11 cellular contexts compared by ENCODE assay signal in genomic region chr6:12749531-12750379, GRCh38. TPM values are rescaled to one million over a fixed set of nuclear protein-coding genes. Genes with fewer than 3 reads are reported as not detected.
DNase-seq lines count a peak whose midpoint lies in the region; ATAC-seq lines count a peak whose summit lies in the region.
"Had no signal": no experiment of that assay in that cellular context is flagged by ENCODE, and none has a peak within 500 bp of the region (broad histone marks: within the 10 kb centered on the region; RNA-seq: fewer than 3 reads in every experiment).

No MANE protein-coding gene starts in this region.

- intact Hi-C loops in left cardiac atrium (cut with DNase I) = no loop called here
- intact Hi-C loops in activated CD4-positive, alpha-beta T cell treated with anti-CD3 and anti-CD28 coated beads, Interleukin-2, amount 10 ng/mL, durations not matched to agents 24 days and 14 days (cut with micrococcal nuclease) = no loop called here

- H3K4me3 Mint-ChIP-seq in activated CD4-positive, alpha-beta T cell treated with anti-CD3 and anti-CD28 coated beads, Interleukin-2, amount 10 ng/mL, durations not matched to agents 24 days and 14 days = no peak overlapping the region

- H3K36me3 Mint-ChIP-seq in activated CD4-positive, alpha-beta T cell treated with anti-CD3 and anti-CD28 coated beads, Interleukin-2, amount 10 ng/mL, durations not matched to agents 24 days and 14 days (ENCODE audit: low read depth) = no peaks in the 10 kb centered on the region

- peaks cover 4% of the 10 kb centered on the region for H3K9me3 Mint-ChIP-seq in activated CD4-positive, alpha-beta T cell treated with anti-CD3 and anti-CD28 coated beads, Interleukin-2, amount 10 ng/mL, durations not matched to agents 24 days and 14 days

- H3K27me3 Mint-ChIP-seq in activated CD4-positive, alpha-beta T cell treated with anti-CD3 and anti-CD28 coated beads, Interleukin-2, amount 10 ng/mL, durations not matched to agents 24 days and 14 days = peaks cover 25% of the 10 kb centered on the region

- H3K27ac Mint-ChIP-seq in activated CD4-positive, alpha-beta T cell treated with anti-CD3 and anti-CD28 coated beads, Interleukin-2, amount 10 ng/mL, durations not matched to agents 24 days and 14 days = no peak overlapping the region

- peak; percentile 13 for DNase-seq in DMS 273 (lab: John Stamatoyannopoulos, UW; ENCODE audit: unreplicated experiment)
- DNase-seq in DMS 273 treated with DMSO at 0.1 percent for 48 hours (lab: John Stamatoyannopoulos, UW) = no peak
- peak; percentile 87 for DNase-seq in NCI-H2227 (lab: John Stamatoyannopoulos, UW; ENCODE audit: unreplicated experiment)
- no peak for DNase-seq in left cardiac atrium
- DNase-seq in skeletal muscle cell (ENCODE audit: low read depth) = no peak
- no peak for DNase-seq in activated CD4-positive, alpha-beta T cell treated with anti-CD3 and anti-CD28 coated beads, Interleukin-2, amount 10 ng/mL, durations not matched to agents 24 days and 14 days
- no peak for DNase-seq in AG08396 (ENCODE audit: low spot score)
- no peak for DNase-seq in mesenteric fat pad (ENCODE audit: low spot score)
- DNase-seq: activated gamma-delta T cell treated with Interleukin-2 at 50 U/mL for 16 hours, esophagus squamous epithelium, Kasumi-1 had no signal

- ATAC-seq in left cardiac atrium = peak; percentile 5 to 19

- peak overlapping the region; percentile 38 for H3K4me3 ChIP-seq in skeletal muscle cell (ENCODE audit: low read depth, low read length)

- no peaks in the 10 kb centered on the region for H3K4me1 Mint-ChIP-seq in activated CD4-positive, alpha-beta T cell treated with anti-CD3 and anti-CD28 coated beads, Interleukin-2, amount 10 ng/mL, durations not matched to agents 24 days and 14 days

RNA-seq across cellular contexts. Expression of gene PHACTR1, which starts 33.2 kb away (rescaled TPM):
- 10 to 100 TPM; 12.2 to 16.0 TPM for total RNA-seq in left cardiac atrium
- total RNA-seq in activated CD4-positive, alpha-beta T cell treated with anti-CD3 and anti-CD28 coated beads, Interleukin-2, amount 10 ng/mL, durations not matched to agents 24 days and 14 days = 0.09 and 0.26 TPM in 2 replicates
- total RNA-seq in mesenteric fat pad = 10.8 TPM

Comparison
In these comparisons a context has a peak if more than half of its experiments do, and no peak if none do; other contexts are left out.
1. DNase-seq: peak in DMS 273 (single experiment) and NCI-H2227 (single experiment); none in DMS 273 treated with DMSO at 0.1 percent for 48 hours (single experiment), left cardiac atrium (single experiment), skeletal muscle cell (single experiment), activated CD4-positive, alpha-beta T cell treated with anti-CD3 and anti-CD28 coated beads, Interleukin-2, amount 10 ng/mL, durations not matched to agents 24 days and 14 days (single experiment), AG08396 (single experiment) and mesenteric fat pad (single experiment).